Comparison of ENCODE assay signal across 1 cellular context in the genomic region with DNA sequence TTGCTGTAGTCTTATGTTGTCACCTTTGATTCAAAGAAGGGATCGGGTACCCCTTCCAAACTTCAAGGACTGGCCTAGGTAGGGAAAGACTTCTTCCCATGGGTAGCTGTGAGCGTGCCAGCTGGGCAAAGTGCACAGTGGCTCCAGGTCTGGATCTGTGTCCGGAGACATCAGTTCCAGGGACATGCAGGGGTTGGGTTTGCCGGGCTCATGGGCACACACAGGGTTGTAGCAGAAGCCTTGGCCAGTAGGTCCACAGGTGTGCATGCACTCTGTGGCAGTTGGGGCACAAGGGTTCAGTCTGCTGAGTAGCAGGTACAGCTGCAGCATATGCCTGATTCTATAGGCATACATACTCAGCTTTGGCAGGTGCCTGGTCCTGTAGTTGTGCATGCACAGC.
TF ChIP-seq lines count a peak whose summit lies in the region.

No MANE protein-coding gene starts in this region.

TF ChIP-seq in H1, 55 proteins besides CTCF, POLR2A, EP300 and RAD21:
- no peak for TF ChIP-seq MAFK (IDR thresholded peaks at IDR 0.05; ENCODE audit: low read depth, low read length)
- TF ChIP-seq FOSL1 (IDR thresholded peaks at IDR 0.05; ENCODE audit: insufficient read depth, low read depth, low read length) = no peak
- TF ChIP-seq CBX5 (IDR thresholded peaks at IDR 0.05; ENCODE audit: low read depth, low read length) = no peak
- TF ChIP-seq RFX5 (IDR thresholded peaks at IDR 0.05; ENCODE audit: borderline replicate concordance, low read depth, low read length) = no peak
- no peak for TF ChIP-seq TEAD4 (IDR thresholded peaks at IDR 0.05; ENCODE audit: low read depth, low read length)
- no peak for TF ChIP-seq NANOG (IDR thresholded peaks at IDR 0.05; ENCODE audit: insufficient read depth, low read depth, low read length, poor library complexity, severe bottlenecking)
- no peak for TF ChIP-seq SRF (IDR thresholded peaks at IDR 0.05; ENCODE audit: low read depth, low read length)
- TF ChIP-seq CEBPB (IDR thresholded peaks at IDR 0.05; ENCODE audit: low read depth, low read length) = no peak
- TF ChIP-seq, protein P1, sequence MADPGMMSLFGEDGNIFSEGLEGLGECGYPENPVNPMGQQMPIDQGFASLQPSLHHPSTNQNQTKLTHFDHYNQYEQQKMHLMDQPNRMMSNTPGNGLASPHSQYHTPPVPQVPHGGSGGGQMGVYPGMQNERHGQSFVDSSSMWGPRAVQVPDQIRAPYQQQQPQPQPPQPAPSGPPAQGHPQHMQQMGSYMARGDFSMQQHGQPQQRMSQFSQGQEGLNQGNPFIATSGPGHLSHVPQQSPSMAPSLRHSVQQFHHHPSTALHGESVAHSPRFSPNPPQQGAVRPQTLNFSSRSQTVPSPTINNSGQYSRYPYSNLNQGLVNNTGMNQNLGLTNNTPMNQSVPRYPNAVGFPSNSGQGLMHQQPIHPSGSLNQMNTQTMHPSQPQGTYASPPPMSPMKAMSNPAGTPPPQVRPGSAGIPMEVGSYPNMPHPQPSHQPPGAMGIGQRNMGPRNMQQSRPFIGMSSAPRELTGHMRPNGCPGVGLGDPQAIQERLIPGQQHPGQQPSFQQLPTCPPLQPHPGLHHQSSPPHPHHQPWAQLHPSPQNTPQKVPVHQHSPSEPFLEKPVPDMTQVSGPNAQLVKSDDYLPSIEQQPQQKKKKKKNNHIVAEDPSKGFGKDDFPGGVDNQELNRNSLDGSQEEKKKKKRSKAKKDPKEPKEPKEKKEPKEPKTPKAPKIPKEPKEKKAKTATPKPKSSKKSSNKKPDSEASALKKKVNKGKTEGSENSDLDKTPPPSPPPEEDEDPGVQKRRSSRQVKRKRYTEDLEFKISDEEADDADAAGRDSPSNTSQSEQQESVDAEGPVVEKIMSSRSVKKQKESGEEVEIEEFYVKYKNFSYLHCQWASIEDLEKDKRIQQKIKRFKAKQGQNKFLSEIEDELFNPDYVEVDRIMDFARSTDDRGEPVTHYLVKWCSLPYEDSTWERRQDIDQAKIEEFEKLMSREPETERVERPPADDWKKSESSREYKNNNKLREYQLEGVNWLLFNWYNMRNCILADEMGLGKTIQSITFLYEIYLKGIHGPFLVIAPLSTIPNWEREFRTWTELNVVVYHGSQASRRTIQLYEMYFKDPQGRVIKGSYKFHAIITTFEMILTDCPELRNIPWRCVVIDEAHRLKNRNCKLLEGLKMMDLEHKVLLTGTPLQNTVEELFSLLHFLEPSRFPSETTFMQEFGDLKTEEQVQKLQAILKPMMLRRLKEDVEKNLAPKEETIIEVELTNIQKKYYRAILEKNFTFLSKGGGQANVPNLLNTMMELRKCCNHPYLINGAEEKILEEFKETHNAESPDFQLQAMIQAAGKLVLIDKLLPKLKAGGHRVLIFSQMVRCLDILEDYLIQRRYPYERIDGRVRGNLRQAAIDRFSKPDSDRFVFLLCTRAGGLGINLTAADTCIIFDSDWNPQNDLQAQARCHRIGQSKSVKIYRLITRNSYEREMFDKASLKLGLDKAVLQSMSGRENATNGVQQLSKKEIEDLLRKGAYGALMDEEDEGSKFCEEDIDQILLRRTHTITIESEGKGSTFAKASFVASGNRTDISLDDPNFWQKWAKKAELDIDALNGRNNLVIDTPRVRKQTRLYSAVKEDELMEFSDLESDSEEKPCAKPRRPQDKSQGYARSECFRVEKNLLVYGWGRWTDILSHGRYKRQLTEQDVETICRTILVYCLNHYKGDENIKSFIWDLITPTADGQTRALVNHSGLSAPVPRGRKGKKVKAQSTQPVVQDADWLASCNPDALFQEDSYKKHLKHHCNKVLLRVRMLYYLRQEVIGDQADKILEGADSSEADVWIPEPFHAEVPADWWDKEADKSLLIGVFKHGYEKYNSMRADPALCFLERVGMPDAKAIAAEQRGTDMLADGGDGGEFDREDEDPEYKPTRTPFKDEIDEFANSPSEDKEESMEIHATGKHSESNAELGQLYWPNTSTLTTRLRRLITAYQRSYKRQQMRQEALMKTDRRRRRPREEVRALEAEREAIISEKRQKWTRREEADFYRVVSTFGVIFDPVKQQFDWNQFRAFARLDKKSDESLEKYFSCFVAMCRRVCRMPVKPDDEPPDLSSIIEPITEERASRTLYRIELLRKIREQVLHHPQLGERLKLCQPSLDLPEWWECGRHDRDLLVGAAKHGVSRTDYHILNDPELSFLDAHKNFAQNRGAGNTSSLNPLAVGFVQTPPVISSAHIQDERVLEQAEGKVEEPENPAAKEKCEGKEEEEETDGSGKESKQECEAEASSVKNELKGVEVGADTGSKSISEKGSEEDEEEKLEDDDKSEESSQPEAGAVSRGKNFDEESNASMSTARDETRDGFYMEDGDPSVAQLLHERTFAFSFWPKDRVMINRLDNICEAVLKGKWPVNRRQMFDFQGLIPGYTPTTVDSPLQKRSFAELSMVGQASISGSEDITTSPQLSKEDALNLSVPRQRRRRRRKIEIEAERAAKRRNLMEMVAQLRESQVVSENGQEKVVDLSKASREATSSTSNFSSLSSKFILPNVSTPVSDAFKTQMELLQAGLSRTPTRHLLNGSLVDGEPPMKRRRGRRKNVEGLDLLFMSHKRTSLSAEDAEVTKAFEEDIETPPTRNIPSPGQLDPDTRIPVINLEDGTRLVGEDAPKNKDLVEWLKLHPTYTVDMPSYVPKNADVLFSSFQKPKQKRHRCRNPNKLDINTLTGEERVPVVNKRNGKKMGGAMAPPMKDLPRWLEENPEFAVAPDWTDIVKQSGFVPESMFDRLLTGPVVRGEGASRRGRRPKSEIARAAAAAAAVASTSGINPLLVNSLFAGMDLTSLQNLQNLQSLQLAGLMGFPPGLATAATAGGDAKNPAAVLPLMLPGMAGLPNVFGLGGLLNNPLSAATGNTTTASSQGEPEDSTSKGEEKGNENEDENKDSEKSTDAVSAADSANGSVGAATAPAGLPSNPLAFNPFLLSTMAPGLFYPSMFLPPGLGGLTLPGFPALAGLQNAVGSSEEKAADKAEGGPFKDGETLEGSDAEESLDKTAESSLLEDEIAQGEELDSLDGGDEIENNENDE (IDR thresholded peaks at IDR 0.05; ENCODE audit: insufficient replicate concordance, low read length) = no peak
TF ChIP-seq in H1: peak in this region for 0.
